ENCODE assay signal across 17 cellular contexts in genomic region chr14:92154283-92154942, GRCh38. TPM values are rescaled to one million over a fixed set of nuclear protein-coding genes. Genes with fewer than 3 reads are reported as not detected.
DNase-seq lines count a peak whose midpoint lies in the region; ATAC-seq and TF ChIP-seq lines count a peak whose summit lies in the region.
"Had no signal": no experiment of that assay in that cellular context is flagged by ENCODE, and none has a peak within 500 bp of the region (broad histone marks: within the 10 kb centered on the region; RNA-seq: fewer than 3 reads in every experiment).

No MANE protein-coding gene starts in this region.

- peaks cover 0 to 19% of the 10 kb centered on the region in 2 donors for H3K4me1 ChIP-seq in thoracic aorta (ENCODE audit: control insufficient read depth in 1 of 2, low read depth in 2 of 2)
- H3K4me1 ChIP-seq: upper lobe of right lung had no signal

- H3K36me3 ChIP-seq in thoracic aorta: peaks cover 21% of the 10 kb centered on the region

- H3K9me3 Mint-ChIP-seq in stimulated activated naive CD8-positive, alpha-beta T cell treated with anti-CD3 and anti-CD28 coated beads, Interleukin-15, Interleukin-2, amounts not matched to agents 100 ng/mL and 50 ng/mL, for 24 hours: no peaks in the 10 kb centered on the region
- no peaks in the 10 kb centered on the region for H3K9me3 Mint-ChIP-seq in stimulated activated naive CD8-positive, alpha-beta T cell treated with anti-CD3 and anti-CD28 coated beads, Interleukin-15, amount 100 ng/mL, for 72 hours
- no peaks in the 10 kb centered on the region for H3K9me3 Mint-ChIP-seq in effector memory CD8-positive, alpha-beta T cell
- no peaks in the 10 kb centered on the region for H3K9me3 Mint-ChIP-seq in activated CD4-positive, alpha-beta memory T cell treated with anti-CD3 and anti-CD28 coated beads, Interleukin-2, amount 10 ng/mL, durations not matched to agents 7 days and 5 days
- H3K9me3 Mint-ChIP-seq: activated naive CD4-positive, alpha-beta T cell treated with anti-CD3 and anti-CD28 coated beads, Interleukin-2, amount 10 ng/mL, durations not matched to agents 7 days and 5 days; WTC11 had no signal

- H3K27ac ChIP-seq in thoracic aorta: peak overlapping the region; percentile 49 to 50
- H3K27ac ChIP-seq: neutrophil, upper lobe of right lung had no signal

- H3K27ac Mint-ChIP-seq in stimulated activated naive CD8-positive, alpha-beta T cell treated with anti-CD3 and anti-CD28 coated beads, Interleukin-15, Interleukin-2, amounts not matched to agents 100 ng/mL and 50 ng/mL, for 24 hours: peak overlapping the region; percentile 6
- H3K27ac Mint-ChIP-seq in stimulated activated naive CD8-positive, alpha-beta T cell treated with anti-CD3 and anti-CD28 coated beads, Interleukin-15, amount 100 ng/mL, for 72 hours: no peak overlapping the region
- peak overlapping the region; percentile 23 to 78 for H3K27ac Mint-ChIP-seq in effector memory CD8-positive, alpha-beta T cell
- no peak overlapping the region for H3K27ac Mint-ChIP-seq in activated CD4-positive, alpha-beta memory T cell treated with anti-CD3 and anti-CD28 coated beads, Interleukin-2, amount 10 ng/mL, durations not matched to agents 7 days and 5 days
- H3K27ac Mint-ChIP-seq: activated naive CD4-positive, alpha-beta T cell treated with anti-CD3 and anti-CD28 coated beads, Interleukin-2, amount 10 ng/mL, durations not matched to agents 7 days and 5 days; WTC11 had no signal

- no peaks in the 10 kb centered on the region for H3K9me3 ChIP-seq in thoracic aorta
- H3K9me3 ChIP-seq: neutrophil, upper lobe of right lung had no signal

- no peaks in the 10 kb centered on the region for H3K27me3 ChIP-seq in thoracic aorta (replicated peaks; ENCODE audit: insufficient read depth)
- H3K27me3 ChIP-seq: neutrophil, upper lobe of right lung had no signal

- H3K27me3 Mint-ChIP-seq in stimulated activated naive CD8-positive, alpha-beta T cell treated with anti-CD3 and anti-CD28 coated beads, Interleukin-15, Interleukin-2, amounts not matched to agents 100 ng/mL and 50 ng/mL, for 24 hours: no peaks in the 10 kb centered on the region
- H3K27me3 Mint-ChIP-seq in stimulated activated naive CD8-positive, alpha-beta T cell treated with anti-CD3 and anti-CD28 coated beads, Interleukin-15, amount 100 ng/mL, for 72 hours: no peaks in the 10 kb centered on the region
- H3K27me3 Mint-ChIP-seq in effector memory CD8-positive, alpha-beta T cell: no peaks in the 10 kb centered on the region
- H3K27me3 Mint-ChIP-seq in activated CD4-positive, alpha-beta memory T cell treated with anti-CD3 and anti-CD28 coated beads, Interleukin-2, amount 10 ng/mL, durations not matched to agents 7 days and 5 days: no peaks in the 10 kb centered on the region
- H3K27me3 Mint-ChIP-seq: activated naive CD4-positive, alpha-beta T cell treated with anti-CD3 and anti-CD28 coated beads, Interleukin-2, amount 10 ng/mL, durations not matched to agents 7 days and 5 days had no signal

- H3K4me3 Mint-ChIP-seq in stimulated activated naive CD8-positive, alpha-beta T cell treated with anti-CD3 and anti-CD28 coated beads, Interleukin-15, Interleukin-2, amounts not matched to agents 100 ng/mL and 50 ng/mL, for 24 hours: no peak overlapping the region
- no peak overlapping the region for H3K4me3 Mint-ChIP-seq in stimulated activated naive CD8-positive, alpha-beta T cell treated with anti-CD3 and anti-CD28 coated beads, Interleukin-15, amount 100 ng/mL, for 72 hours
- no peak overlapping the region for H3K4me3 Mint-ChIP-seq in effector memory CD8-positive, alpha-beta T cell
- H3K4me3 Mint-ChIP-seq in activated CD4-positive, alpha-beta memory T cell treated with anti-CD3 and anti-CD28 coated beads, Interleukin-2, amount 10 ng/mL, durations not matched to agents 7 days and 5 days: no peak overlapping the region
- H3K4me3 Mint-ChIP-seq: activated naive CD4-positive, alpha-beta T cell treated with anti-CD3 and anti-CD28 coated beads, Interleukin-2, amount 10 ng/mL, durations not matched to agents 7 days and 5 days; WTC11 had no signal

- H3K4me3 ChIP-seq in thoracic aorta: peak overlapping the region; percentile 4
- H3K4me3 ChIP-seq: upper lobe of right lung had no signal

- no peak for TF ChIP-seq CTCF in thoracic aorta (IDR thresholded peaks at IDR 0.05)

- POLR2A ChIA-PET in activated CD4-positive, alpha-beta memory T cell treated with anti-CD3 and anti-CD28 coated beads, Interleukin-2, amount 10 ng/mL, durations not matched to agents 7 days and 5 days (lab: Charles Lee): no interaction called here

- no peak for DNase-seq in stimulated activated naive CD8-positive, alpha-beta T cell treated with anti-CD3 and anti-CD28 coated beads, Interleukin-15, amount 100 ng/mL, for 72 hours
- peak; percentile 77 for DNase-seq in NCI-H748 treated with DMSO at 0.1 percent for 48 hours (lab: John Stamatoyannopoulos, UW)
- no peak for DNase-seq in effector memory CD8-positive, alpha-beta T cell
- DNase-seq in thoracic aorta (ENCODE audit: low spot score): no peak
- no peak for DNase-seq in activated CD8-positive, alpha-beta memory T cell treated with anti-CD3 and anti-CD28 coated beads, Interleukin-2, amount 50 U/mL, for 4 hours
- DNase-seq in activated CD4-positive, alpha-beta memory T cell treated with anti-CD3 and anti-CD28 coated beads, Interleukin-2, amount 10 ng/mL, durations not matched to agents 7 days and 5 days: no peak
- DNase-seq: activated naive CD4-positive, alpha-beta T cell treated with anti-CD3 and anti-CD28 coated beads, Interleukin-2, amount 10 ng/mL, durations not matched to agents 7 days and 5 days; head of caudate nucleus; islet precursor cell; NCI-H2227 treated with DMSO at 0.1 percent for 48 hours; OCI-M1; stimulated activated CD4-positive, alpha-beta T cell treated with anti-CD3 and anti-CD28 coated beads, Interleukin-4, amount 100 ng/mL, for 24 hours; upper lobe of right lung had no signal

- peaks cover 6% of the 10 kb centered on the region for H3K4me1 Mint-ChIP-seq in stimulated activated naive CD8-positive, alpha-beta T cell treated with anti-CD3 and anti-CD28 coated beads, Interleukin-15, Interleukin-2, amounts not matched to agents 100 ng/mL and 50 ng/mL, for 24 hours (ENCODE audit: low read depth)
- H3K4me1 Mint-ChIP-seq in stimulated activated naive CD8-positive, alpha-beta T cell treated with anti-CD3 and anti-CD28 coated beads, Interleukin-15, amount 100 ng/mL, for 72 hours: peaks cover 8% of the 10 kb centered on the region
- peaks cover 0 to 3% of the 10 kb centered on the region in 2 donors for H3K4me1 Mint-ChIP-seq in effector memory CD8-positive, alpha-beta T cell (ENCODE audit: low read depth in 2 of 2)
- H3K4me1 Mint-ChIP-seq in activated CD4-positive, alpha-beta memory T cell treated with anti-CD3 and anti-CD28 coated beads, Interleukin-2, amount 10 ng/mL, durations not matched to agents 7 days and 5 days: peaks cover 10% of the 10 kb centered on the region
- H3K4me1 Mint-ChIP-seq: WTC11 had no signal

- no peak for ATAC-seq in stimulated activated naive CD8-positive, alpha-beta T cell treated with anti-CD3 and anti-CD28 coated beads, Interleukin-15, amount 100 ng/mL, for 72 hours
- no peak for ATAC-seq in effector memory CD8-positive, alpha-beta T cell (replicated peaks)
- ATAC-seq in thoracic aorta (ENCODE audit: insufficient number of reproducible peaks, low FRiP score, low read depth) (no peak), GM19023 (IDR thresholded peaks at IDR 0.05; ENCODE audit: unreplicated experiment) (no peak)
- ATAC-seq: WTC11 had no signal

- CTCF ChIA-PET in activated CD4-positive, alpha-beta memory T cell treated with anti-CD3 and anti-CD28 coated beads, Interleukin-2, amount 10 ng/mL, durations not matched to agents 7 days and 5 days (lab: Charles Lee): no interaction called here

- H3K36me3 Mint-ChIP-seq in stimulated activated naive CD8-positive, alpha-beta T cell treated with anti-CD3 and anti-CD28 coated beads, Interleukin-15, Interleukin-2, amounts not matched to agents 100 ng/mL and 50 ng/mL, for 24 hours (ENCODE audit: low read depth): peaks cover 75% of the 10 kb centered on the region
- peaks cover 79% of the 10 kb centered on the region for H3K36me3 Mint-ChIP-seq in effector memory CD8-positive, alpha-beta T cell (ENCODE audit: insufficient read depth)
- peaks cover 52% of the 10 kb centered on the region for H3K36me3 Mint-ChIP-seq in activated CD4-positive, alpha-beta memory T cell treated with anti-CD3 and anti-CD28 coated beads, Interleukin-2, amount 10 ng/mL, durations not matched to agents 7 days and 5 days (ENCODE audit: low read depth)

RNA-seq across cellular contexts. Expression of gene CPSF2, which starts 32.6 kb away (rescaled TPM):
- 10 to 100 TPM; 19.5 to 44.7 TPM for total RNA-seq in thoracic aorta
- 10 to 100 TPM; 74.5 to 79.3 TPM for total RNA-seq in activated CD4-positive, alpha-beta memory T cell treated with anti-CD3 and anti-CD28 coated beads, Interleukin-2, amount 10 ng/mL, durations not matched to agents 7 days and 5 days

RNA-seq across cellular contexts. Expression of gene NDUFB1, which starts 32.9 kb away (rescaled TPM):
- total RNA-seq in thoracic aorta: 100 to 1,000 TPM; 199 to 491 TPM
- 100 to 1,000 TPM; 136 to 140 TPM for total RNA-seq in activated CD4-positive, alpha-beta memory T cell treated with anti-CD3 and anti-CD28 coated beads, Interleukin-2, amount 10 ng/mL, durations not matched to agents 7 days and 5 days

RNA-seq across cellular contexts. Expression of gene ATXN3, which starts 48.0 kb away (rescaled TPM):
- 10 to 100 TPM; 76.9 to 95.9 TPM for total RNA-seq in thoracic aorta
- total RNA-seq in activated CD4-positive, alpha-beta memory T cell treated with anti-CD3 and anti-CD28 coated beads, Interleukin-2, amount 10 ng/mL, durations not matched to agents 7 days and 5 days: 10 to 100 TPM; 29.3 to 30.5 TPM

Comparison
In these comparisons a context has a peak if more than half of its experiments do, and no peak if none do; other contexts are left out.
1. H3K27ac Mint-ChIP-seq: peak in stimulated activated naive CD8-positive, alpha-beta T cell treated with anti-CD3 and anti-CD28 coated beads, Interleukin-15, Interleukin-2, amounts not matched to agents 100 ng/mL and 50 ng/mL, for 24 hours (single experiment) and effector memory CD8-positive, alpha-beta T cell (2 of 2); none in stimulated activated naive CD8-positive, alpha-beta T cell treated with anti-CD3 and anti-CD28 coated beads, Interleukin-15, amount 100 ng/mL, for 72 hours (0 of 2) and activated CD4-positive, alpha-beta memory T cell treated with anti-CD3 and anti-CD28 coated beads, Interleukin-2, amount 10 ng/mL, durations not matched to agents 7 days and 5 days (single experiment).